In genomic region chr6:158647501-158647900, GRCh38 we compare ENCODE assay signal across 12 cellular contexts. TPM values are rescaled to one million over a fixed set of nuclear protein-coding genes. Genes with fewer than 3 reads are reported as not detected.
A peak's percentile ranks its signal among the peaks of the same experiment; 100 is the strongest.
DNase-seq lines count a peak whose midpoint lies in the region; ATAC-seq, FAIRE-seq and TF ChIP-seq lines count a peak whose summit lies in the region.
"Had no signal": no experiment of that assay in that cellular context is flagged by ENCODE, and none has a peak within 500 bp of the region (broad histone marks: within the 10 kb centered on the region; RNA-seq: fewer than 3 reads in every experiment).

No MANE protein-coding gene starts in this region.

- intact Hi-C loops in CD4-positive, alpha-beta T cell (cut with DNase I, micrococcal nuclease): loop anchor here (10.0 kb wide), 2 partner anchors 457 to 1273 kb away; no protein-coding TSS in a partner anchor

- peak overlapping the region; percentile 71 for H3K4me3 Mint-ChIP-seq in CD4-positive, alpha-beta T cell
- no peak overlapping the region for H3K4me3 Mint-ChIP-seq in nephron progenitor cell

- H3K4me1 Mint-ChIP-seq in CD4-positive, alpha-beta T cell (ENCODE audit: low read depth): peaks cover 54% of the 10 kb centered on the region
- H3K4me1 Mint-ChIP-seq in nephron progenitor cell: peaks cover 33% of the 10 kb centered on the region

- H3K9me3 Mint-ChIP-seq in CD4-positive, alpha-beta T cell: no peaks in the 10 kb centered on the region
- H3K9me3 Mint-ChIP-seq in nephron progenitor cell: no peaks in the 10 kb centered on the region

- H3K27ac Mint-ChIP-seq in CD4-positive, alpha-beta T cell: peak overlapping the region; percentile 97
- H3K27ac Mint-ChIP-seq in nephron progenitor cell: no peak overlapping the region

- CTCF ChIA-PET in CD4-positive, alpha-beta T cell (lab: Charles Lee): interaction anchor here (4.1 kb wide), 1 partner anchor 44 kb away, joined by 22 read pairs; no protein-coding TSS in a partner anchor

- no peaks in the 10 kb centered on the region for H3K27me3 ChIP-seq in CD4-positive, alpha-beta T cell (ENCODE audit: control insufficient read depth, insufficient read depth, low read length)
- H3K27me3 ChIP-seq: tibial nerve had no signal

- no peaks in the 10 kb centered on the region for H3K27me3 Mint-ChIP-seq in CD4-positive, alpha-beta T cell
- H3K27me3 Mint-ChIP-seq in nephron progenitor cell (ENCODE audit: low read depth, poor library complexity): peaks cover 21% of the 10 kb centered on the region

- TF ChIP-seq CTCF in CD4-positive, alpha-beta T cell (IDR thresholded peaks at IDR 0.05): no peak
- no peak for TF ChIP-seq CTCF in nephron progenitor cell (IDR thresholded peaks at IDR 0.05)

- H3K9me3 ChIP-seq in CD4-positive, alpha-beta T cell (ENCODE audit: control insufficient read depth, low read length): no peaks in the 10 kb centered on the region
- H3K9me3 ChIP-seq: tibial nerve had no signal

- H3K36me3 Mint-ChIP-seq in CD4-positive, alpha-beta T cell (ENCODE audit: low read depth): peaks cover 36% of the 10 kb centered on the region
- peaks cover 6% of the 10 kb centered on the region for H3K36me3 Mint-ChIP-seq in nephron progenitor cell (ENCODE audit: low read depth)

- DNase-seq in NCI-H345 (lab: John Stamatoyannopoulos, UW): peak; percentile 22
- DNase-seq in NCI-H345 treated with DMSO at 0.1 percent for 48 hours (lab: John Stamatoyannopoulos, UW; ENCODE audit: unreplicated experiment): no peak
- no peak for DNase-seq in CD4-positive, alpha-beta T cell
- peak; percentile 84 for DNase-seq in RCC 7860 (ENCODE audit: low spot score)
- peak; percentile 71 for DNase-seq in glomerular visceral epithelial cell (ENCODE audit: extremely low spot score)
- no peak for DNase-seq in nephron progenitor cell
- no peak for DNase-seq in SK-N-DZ (ENCODE audit: low spot score)
- DNase-seq in GOT3 (lab: John Stamatoyannopoulos, UW): no peak
- DNase-seq: activated effector memory CD4-positive, alpha-beta T cell treated with Interleukin-2 at 50 U/mL for 16 hours; Calu3; SIG-M5 had no signal

- no peak overlapping the region for H3K27ac ChIP-seq in CD4-positive, alpha-beta T cell (ENCODE audit: low read depth, low read length)
- H3K27ac ChIP-seq: tibial nerve had no signal

- no peak for FAIRE-seq in RCC 7860 (lab: Jason Lieb, UNC)

- POLR2A ChIA-PET in CD4-positive, alpha-beta T cell (lab: Charles Lee): no interaction called here

- ATAC-seq in CD4-positive, alpha-beta T cell (ENCODE audit: poor library complexity): no peak

RNA-seq across cellular contexts. Expression of gene SYTL3, which starts 2.4 kb away (rescaled TPM):
- 10 to 100 TPM; 41.2 to 42.7 TPM for total RNA-seq in CD4-positive, alpha-beta T cell
- 3.3 and 6.0 TPM in 2 replicates for polyA plus RNA-seq in SK-N-DZ (2014; cell fraction: cytosol; rRNA removed)
- 3.2 and 6.0 TPM in 2 replicates for polyA plus RNA-seq in SK-N-DZ (2014; cell fraction: nucleus; rRNA removed)

RNA-seq across cellular contexts. Expression of gene DYNLT1, which starts 3.0 kb away (rescaled TPM):
- total RNA-seq in CD4-positive, alpha-beta T cell: 100 to 1,000 TPM; 170 to 182 TPM
- polyA plus RNA-seq in SK-N-DZ (2014; cell fraction: cytosol; rRNA removed): 333 and 438 TPM in 2 replicates
- 295 and 313 TPM in 2 replicates for polyA plus RNA-seq in SK-N-DZ (2014; cell fraction: nucleus; rRNA removed)

Comparison
In these comparisons a context has a peak if more than half of its experiments do, and no peak if none do; other contexts are left out.
1. DNase-seq: peak in NCI-H345 (single experiment), RCC 7860 (single experiment) and glomerular visceral epithelial cell (single experiment); none in NCI-H345 treated with DMSO at 0.1 percent for 48 hours (single experiment), CD4-positive, alpha-beta T cell (0 of 10), nephron progenitor cell (single experiment), SK-N-DZ (single experiment) and GOT3 (single experiment).